8 cellular contexts compared by ENCODE assay signal in genomic region chr16:24729967-24730815, GRCh38. TPM values are rescaled to one million over a fixed set of nuclear protein-coding genes. Genes with fewer than 3 reads are reported as not detected.
A peak's percentile ranks its signal among the peaks of the same experiment; 100 is the strongest.
DNase-seq lines count a peak whose midpoint lies in the region; ATAC-seq, FAIRE-seq and TF ChIP-seq lines count a peak whose summit lies in the region.

No MANE protein-coding gene starts in this region.

- CTCF ChIA-PET in mammary epithelial cell (lab: Charles Lee; ENCODE audit: low non-redundant PET) = no interaction called here

- H3K27me3 ChIP-seq in GM06990 (replicated peaks; ENCODE audit: control insufficient read depth, insufficient read depth, low read length) (no peaks in the 10 kb centered on the region), mammary epithelial cell (ENCODE audit: insufficient read depth, low read length) (no peaks in the 10 kb centered on the region)

- H3K4me2 ChIP-seq in mammary epithelial cell (ENCODE audit: insufficient read depth, low read depth, low read length) = peak overlapping the region; percentile 98

- peaks cover 17% of the 10 kb centered on the region for H3K4me1 ChIP-seq in mammary epithelial cell (ENCODE audit: insufficient read depth, low read length)

- H4K20me1 ChIP-seq in mammary epithelial cell (ENCODE audit: insufficient read depth, low read length) = no peaks in the 10 kb centered on the region

- no peak for TF ChIP-seq POLR2A in H54 (IDR thresholded peaks at IDR 0.05; ENCODE audit: low read depth, low read length)

- H3K4me1 Mint-ChIP-seq in T-helper 17 cell = peaks cover 39% of the 10 kb centered on the region

- peak overlapping the region; percentile 82 for H3K4me3 ChIP-seq in GM06990 (replicated peaks; ENCODE audit: low read depth, low read length)
- H3K4me3 ChIP-seq in mammary epithelial cell (replicated peaks in 1 of 3; ENCODE audit: insufficient read depth in 1 of 3, low read depth in 2 of 3, low read length in 3 of 3) = peak overlapping the region; percentile 85 to 96 (median 89)

- H3K79me2 ChIP-seq in mammary epithelial cell (ENCODE audit: insufficient read depth, low read length) = peaks cover 65% of the 10 kb centered on the region

- H3K9me3 ChIP-seq in T-helper 17 cell (ENCODE audit: control insufficient read depth, low read length, poor library complexity, severe bottlenecking) (no peaks in the 10 kb centered on the region), mammary epithelial cell (replicated peaks; ENCODE audit: insufficient read depth, low read length) (no peaks in the 10 kb centered on the region)

- H3K36me3 Mint-ChIP-seq in T-helper 17 cell (ENCODE audit: low read depth) = peaks cover 5% of the 10 kb centered on the region

- H3K9ac ChIP-seq in mammary epithelial cell (ENCODE audit: insufficient read depth, low read length) = peak overlapping the region; percentile 81

- no peak for DNase-seq in GM06990 (ENCODE audit: extremely low read depth, insufficient read length)
- DNase-seq in T-helper 17 cell = peak in 1 of 3 donors; percentile 7
- no peak for DNase-seq in mammary epithelial cell
- DNase-seq in left kidney (ENCODE audit: low read depth, low spot score) = peak; percentile 55
- peak; percentile 20 to 21 for DNase-seq in stimulated activated CD4-positive, alpha-beta T cell treated with anti-CD3 and anti-CD28 coated beads, Interleukin-4, amount 100 ng/mL, for 48 hours (ENCODE audit: low read depth in 2 of 2)
- DNase-seq in cerebellar nuclear complex (lab: John Stamatoyannopoulos, UW) = no peak
- no peak for DNase-seq in H54 (ENCODE audit: insufficient read length, low spot score)

- TF ChIP-seq CTCF in GM06990 (IDR thresholded peaks at IDR 0.05; ENCODE audit: insufficient read depth, low read length, poor library complexity, severe bottlenecking) (no peak), mammary epithelial cell (conservative IDR thresholded peaks at IDR 0.05 in 1 of 2, IDR thresholded peaks at IDR 0.05 in 1 of 2; ENCODE audit: extremely low read depth in 1 of 2, insufficient read depth in 1 of 2, low read depth in 1 of 2, low read length in 2 of 2) (no peak)

- intact Hi-C loops in mammary epithelial cell (cut with micrococcal nuclease) = loop anchor here (1.0 to 5.0 kb wide), 3 partner anchors 18 to 48 kb away; no protein-coding TSS in a partner anchor

- dilution Hi-C loops in mammary epithelial cell (cut with HindIII; ENCODE audit: low sequenced_read_pairs) = no loop called here

- peak; percentile 26 for ATAC-seq in HG02938 (IDR thresholded peaks at IDR 0.05; ENCODE audit: unreplicated experiment)
- peak; percentile 8 for ATAC-seq in T-helper 17 cell

- no TSS peak for BruUV-seq in mammary epithelial cell (replicated peaks; lab: Mats Ljungman, UMichigan)

- peak overlapping the region; percentile 96 for H2AFZ ChIP-seq in mammary epithelial cell (ENCODE audit: low read depth, low read length)

- H3K27ac Mint-ChIP-seq in T-helper 17 cell = peak overlapping the region; percentile 97

- in situ Hi-C loops in mammary epithelial cell (cut with MboI; ENCODE audit: low sequenced_read_pairs in 2 of 2) = no loop called here

- H3K36me3 ChIP-seq in GM06990 (ENCODE audit: control insufficient read depth, insufficient read depth, low read length) (peaks cover 2% of the 10 kb centered on the region), mammary epithelial cell (ENCODE audit: insufficient read depth, low read length) (peaks cover 7% of the 10 kb centered on the region)

- under 1% methylated on average over 17 of the region's 59 CpGs for WGBS in mammary epithelial cell (ENCODE audit: low coverage, missing lambda C conversion rate)

- peak overlapping the region; percentile 81 for H3K27ac ChIP-seq in mammary epithelial cell (ENCODE audit: insufficient read depth, low read depth, low read length)

- no peak for FAIRE-seq in H54 (lab: Jason Lieb, UNC)

- H3K4me3 Mint-ChIP-seq in T-helper 17 cell = peak overlapping the region; percentile 96

- H3K27me3 Mint-ChIP-seq in T-helper 17 cell = no peaks in the 10 kb centered on the region

RNA-seq across cellular contexts. Expression of gene TNRC6A, which starts 0.7 kb away (rescaled TPM):
- total RNA-seq in T-helper 17 cell (10 to 100 TPM; 71.5 to 72.1 TPM), mammary epithelial cell (10 to 100 TPM; 21.3 to 36.9 TPM)
- polyA plus RNA-seq in mammary epithelial cell = 22.3 TPM
- 45.5 TPM for polyA minus RNA-seq in mammary epithelial cell

Comparison
In these comparisons a context has a peak if more than half of its experiments do, and no peak if none do; other contexts are left out.
1. DNase-seq: peak in left kidney (single experiment) and stimulated activated CD4-positive, alpha-beta T cell treated with anti-CD3 and anti-CD28 coated beads, Interleukin-4, amount 100 ng/mL, for 48 hours (2 of 2); none in GM06990 (single experiment), mammary epithelial cell (single experiment), cerebellar nuclear complex (0 of 2) and H54 (single experiment).